8 cellular contexts compared by ENCODE assay signal in the genomic region with DNA sequence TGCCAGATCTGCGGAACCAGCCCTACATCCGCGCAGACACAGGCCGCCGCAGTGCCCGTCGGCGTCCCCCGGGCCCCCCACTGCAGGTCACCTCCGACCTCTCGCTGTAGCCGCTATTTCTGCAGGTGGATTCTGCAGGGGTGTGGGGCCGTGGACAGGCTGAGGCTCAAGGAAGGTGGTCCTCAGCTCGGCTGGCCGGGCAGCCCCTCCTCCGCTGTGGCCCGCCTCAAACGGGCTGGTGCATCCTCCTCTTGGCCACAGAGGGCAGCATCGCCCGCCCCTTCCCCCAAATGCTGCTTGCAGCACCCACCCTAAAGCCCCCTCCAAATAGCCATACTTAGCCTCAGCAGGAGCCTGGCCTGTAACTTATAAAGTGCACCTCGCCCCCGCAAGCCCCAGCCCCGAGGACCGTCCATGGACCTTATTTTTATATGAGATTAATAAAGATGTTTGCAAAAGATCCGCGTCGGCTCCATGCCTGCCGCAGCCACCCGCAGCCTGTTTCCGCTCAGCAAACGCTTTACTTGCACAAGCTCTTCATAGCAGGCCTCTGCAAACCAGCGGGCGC. TPM values are rescaled to one million over a fixed set of nuclear protein-coding genes. Genes with fewer than 3 reads are reported as not detected.
DNase-seq lines count a peak whose midpoint lies in the region; ATAC-seq, FAIRE-seq and TF ChIP-seq lines count a peak whose summit lies in the region.

No MANE protein-coding gene starts in this region.

- peaks cover 0 to 7% of the 10 kb centered on the region in 2 donors for H3K36me3 ChIP-seq in psoas muscle (ENCODE audit: insufficient read depth in 1 of 2, low read depth in 1 of 2)

- peak overlapping the region; percentile 87 for H3K4me3 Mint-ChIP-seq in glutamatergic neuron (ENCODE audit: unreplicated experiment)

- H3K9me3 ChIP-seq in psoas muscle: no peaks in the 10 kb centered on the region

- H3K4me3 ChIP-seq in psoas muscle: peak overlapping the region; percentile 65

- ATAC-seq in psoas muscle: peak; percentile 41 to 78 (median 60)
- ATAC-seq in HG02588 (IDR thresholded peaks at IDR 0.05; ENCODE audit: unreplicated experiment): no peak
- ATAC-seq in GM18505 (IDR thresholded peaks at IDR 0.05; ENCODE audit: unreplicated experiment): no peak

- FAIRE-seq in D721Med (lab: Jason Lieb, UNC): no peak

- H3K27me3 ChIP-seq in psoas muscle (ENCODE audit: insufficient read depth in 3 of 3, low read length in 2 of 3): peaks cover 0 to 9% (median 0%) of the 10 kb centered on the region in 3 donors

- peak overlapping the region; percentile 39 for H3K27ac Mint-ChIP-seq in glutamatergic neuron (ENCODE audit: unreplicated experiment)

- peaks cover 4% of the 10 kb centered on the region for H3K9me3 Mint-ChIP-seq in glutamatergic neuron (ENCODE audit: unreplicated experiment)

- H3K36me3 Mint-ChIP-seq in glutamatergic neuron (ENCODE audit: unreplicated experiment): no peaks in the 10 kb centered on the region

- peak; percentile 69 for DNase-seq in D721Med (ENCODE audit: insufficient read length, low spot score)
- peak; percentile 21 for DNase-seq in KBM-7
- peak; percentile 76 for DNase-seq in activated CD4-positive, alpha-beta T cell treated with anti-CD3 and anti-CD28 coated beads, Interleukin-2, amount 50 U/mL, for 1 hour
- peak; percentile 80 for DNase-seq in glutamatergic neuron
- DNase-seq in psoas muscle: no peak
- DNase-seq in NCI-H128 (lab: John Stamatoyannopoulos, UW; ENCODE audit: unreplicated experiment): no peak

- in situ Hi-C loops in KBM-7 (cut with MboI; ENCODE audit: low pct_unique_long_range_greater_than_20kb, low sequenced_read_pairs): no loop called here

- H3K4me1 ChIP-seq in psoas muscle: peaks cover 9% of the 10 kb centered on the region

- TF ChIP-seq POLR2A in GM18505 (IDR thresholded peaks at IDR 0.05; ENCODE audit: borderline replicate concordance, extremely low read depth, insufficient read depth, insufficient read length): no peak

- peaks cover 10% of the 10 kb centered on the region for H3K27me3 Mint-ChIP-seq in glutamatergic neuron (ENCODE audit: unreplicated experiment)

- H3K27ac ChIP-seq in psoas muscle: no peak overlapping the region

- 9 to 15% (median 11%) methylated on average over 33 of the region's 33 CpGs for WGBS in psoas muscle, 3 donors

- no peaks in the 10 kb centered on the region for H3K4me1 Mint-ChIP-seq in glutamatergic neuron (ENCODE audit: low read depth, unreplicated experiment)

- intact Hi-C loops in psoas muscle (cut with DNase I): no loop called here

- TF ChIP-seq CTCF in D721Med (IDR thresholded peaks at IDR 0.05; ENCODE audit: insufficient read depth, missing control alignments) (peak; percentile 48), glutamatergic neuron (IDR thresholded peaks at IDR 0.05; ENCODE audit: partially characterized antibody, unreplicated experiment) (peak; percentile 61), psoas muscle (IDR thresholded peaks at IDR 0.05) (peak; percentile 34)

RNA-seq across cellular contexts. Expression of a gene that starts 14.9 kb away (rescaled TPM):
- not detected for total RNA-seq in glutamatergic neuron (ENCODE audit: unreplicated experiment)
- total RNA-seq in psoas muscle: under 1 TPM in 1 of 4 donors, not detected in 3; 0.11 TPM
- not detected for polyA plus RNA-seq in psoas muscle

RNA-seq across cellular contexts. Expression of a gene that starts 25.3 kb away (rescaled TPM):
- 24.2 TPM for total RNA-seq in glutamatergic neuron (ENCODE audit: unreplicated experiment)
- 1 to 10 TPM; 5.4 to 6.5 (median 6.0) TPM for total RNA-seq in psoas muscle
- polyA plus RNA-seq in psoas muscle: 1 to 10 TPM; 1.8 to 2.4 (median 2.3) TPM

Comparison
In these comparisons a context has a peak if more than half of its experiments do, and no peak if none do; other contexts are left out.
1. DNase-seq: peak in D721Med (single experiment), KBM-7 (single experiment), activated CD4-positive, alpha-beta T cell treated with anti-CD3 and anti-CD28 coated beads, Interleukin-2, amount 50 U/mL, for 1 hour (single experiment) and glutamatergic neuron (single experiment); none in psoas muscle (0 of 2) and NCI-H128 (single experiment).
2. ATAC-seq: peak in psoas muscle (4 of 4); none in HG02588 (single experiment) and GM18505 (single experiment).
3. Peak in every context shown above with its lines, with median percentiles within 50 percentile points of each other: CTCF ChIP-seq.